19 cellular contexts compared by ENCODE assay signal in genomic region chr14:94389731-94390371, GRCh38. TPM values are rescaled to one million over a fixed set of nuclear protein-coding genes. Genes with fewer than 3 reads are reported as not detected.
DNase-seq lines count a peak whose midpoint lies in the region; ATAC-seq and TF ChIP-seq lines count a peak whose summit lies in the region.
"Had no signal": no experiment of that assay in that cellular context is flagged by ENCODE, and none has a peak within 500 bp of the region (broad histone marks: within the 10 kb centered on the region; RNA-seq: fewer than 3 reads in every experiment).

No MANE protein-coding gene starts in this region.

- peak overlapping the region; percentile 35 for H3K27ac Mint-ChIP-seq in activated T-cell treated with anti-CD3 and anti-CD28 coated beads, Interleukin-2, amount 50 U/mL, for 72 hours
- H3K27ac Mint-ChIP-seq: CD8-positive, alpha-beta memory T cell; T-cell had no signal

- H3K36me3 Mint-ChIP-seq in activated T-cell treated with anti-CD3 and anti-CD28 coated beads, Interleukin-2, amount 50 U/mL, for 72 hours (ENCODE audit: insufficient read depth in 2 of 2): peaks cover 0 to 2% of the 10 kb centered on the region in 2 donors
- H3K36me3 Mint-ChIP-seq: CD8-positive, alpha-beta memory T cell; T-cell had no signal

- TF ChIP-seq CTCF in colonic mucosa (IDR thresholded peaks at IDR 0.05): no peak
- no peak for TF ChIP-seq CTCF in upper lobe of right lung (IDR thresholded peaks at IDR 0.05)

- H3K36me3 ChIP-seq in colonic mucosa (no peaks in the 10 kb centered on the region), mucosa of rectum (ENCODE audit: control insufficient read depth in 2 of 2, insufficient read depth in 2 of 2, low read length in 2 of 2) (no peaks in the 10 kb centered on the region), upper lobe of right lung (no peaks in the 10 kb centered on the region)
- H3K36me3 ChIP-seq: tibial nerve, WERI-Rb-1 had no signal

- ATAC-seq in activated T-cell treated with anti-CD3 and anti-CD28 coated beads, Interleukin-2, amount 50 U/mL, for 72 hours (replicated peaks in 1 of 2): no peak
- ATAC-seq in upper lobe of right lung: no peak
- no peak for ATAC-seq in HG03045 (IDR thresholded peaks at IDR 0.05; ENCODE audit: unreplicated experiment)
- no peak for ATAC-seq in HG03342 (IDR thresholded peaks at IDR 0.05; ENCODE audit: unreplicated experiment)
- ATAC-seq: T-cell had no signal

- H3K27ac ChIP-seq in colonic mucosa (peak overlapping the region; percentile 62), mucosa of rectum (ENCODE audit: low read depth in 2 of 2, low read length in 2 of 2) (peak overlapping the region; percentile 74 to 81), upper lobe of right lung (peak overlapping the region; percentile 81)
- H3K27ac ChIP-seq: WERI-Rb-1 had no signal

- no peaks in the 10 kb centered on the region for H3K27me3 ChIP-seq in colonic mucosa
- no peaks in the 10 kb centered on the region for H3K27me3 ChIP-seq in mucosa of rectum (ENCODE audit: control insufficient read depth in 2 of 2, insufficient read depth in 2 of 2, low read length in 2 of 2)
- H3K27me3 ChIP-seq in upper lobe of right lung: no peaks in the 10 kb centered on the region
- H3K27me3 ChIP-seq: tibial nerve had no signal

- no peak for DNase-seq in activated T-cell treated with anti-CD3 and anti-CD28 coated beads, Interleukin-2, amount 50 U/mL, for 72 hours
- DNase-seq in activated T-cell treated with anti-CD3 and anti-CD28 coated beads, Interleukin-2, amount 50 U/mL, for 48 hours: no peak
- no peak for DNase-seq in colonic mucosa
- no peak for DNase-seq in upper lobe of right lung
- DNase-seq in NCI-H226: no peak
- DNase-seq: amniotic stem cell; CD8-positive, alpha-beta memory T cell; foreskin fibroblast; NCI-H1436 treated with DMSO at 0.1 percent for 48 hours; NCI-H2227 treated with DMSO at 0.1 percent for 48 hours; stimulated activated CD4-positive, alpha-beta T cell treated with anti-CD3 and anti-CD28 coated beads, Interleukin-4, amount 100 ng/mL, for 4 hours; WERI-Rb-1 had no signal

- peaks cover 43% of the 10 kb centered on the region for H3K4me1 Mint-ChIP-seq in activated T-cell treated with anti-CD3 and anti-CD28 coated beads, Interleukin-2, amount 50 U/mL, for 72 hours (ENCODE audit: low read depth)

- intact Hi-C loops in colonic mucosa (cut with DNase I): no loop called here
- intact Hi-C loops in upper lobe of right lung (cut with DNase I): no loop called here

- H3K4me3 ChIP-seq in colonic mucosa: peak overlapping the region; percentile 23
- H3K4me3 ChIP-seq in mucosa of rectum (ENCODE audit: low read length in 2 of 2): peak overlapping the region; percentile 60
- peak overlapping the region; percentile 41 for H3K4me3 ChIP-seq in upper lobe of right lung

- peaks cover 2 to 3% of the 10 kb centered on the region in 2 donors for H3K9me3 Mint-ChIP-seq in activated T-cell treated with anti-CD3 and anti-CD28 coated beads, Interleukin-2, amount 50 U/mL, for 72 hours
- H3K9me3 Mint-ChIP-seq: CD8-positive, alpha-beta memory T cell; T-cell had no signal

- H3K27me3 Mint-ChIP-seq in activated T-cell treated with anti-CD3 and anti-CD28 coated beads, Interleukin-2, amount 50 U/mL, for 72 hours (ENCODE audit: low read depth): no peaks in the 10 kb centered on the region
- H3K27me3 Mint-ChIP-seq: CD8-positive, alpha-beta memory T cell had no signal

- H3K4me1 ChIP-seq in colonic mucosa: peaks cover 2% of the 10 kb centered on the region
- peaks cover 34 to 46% of the 10 kb centered on the region in 2 donors for H3K4me1 ChIP-seq in mucosa of rectum (ENCODE audit: control insufficient read depth in 2 of 2, insufficient read depth in 2 of 2, low read length in 2 of 2)
- peaks cover 38% of the 10 kb centered on the region for H3K4me1 ChIP-seq in upper lobe of right lung

- H3K9ac ChIP-seq in colonic mucosa (ENCODE audit: low read depth in 2 of 2, low read length in 2 of 2) (peak overlapping the region; percentile 40 to 81), mucosa of rectum (ENCODE audit: low read depth in 1 of 2, low read length in 2 of 2) (peak overlapping the region; percentile 14 to 67)

- H3K4me3 Mint-ChIP-seq in activated T-cell treated with anti-CD3 and anti-CD28 coated beads, Interleukin-2, amount 50 U/mL, for 72 hours: peak overlapping the region; percentile 26 to 75
- H3K4me3 Mint-ChIP-seq: CD8-positive, alpha-beta memory T cell; T-cell had no signal

- H3K9me3 ChIP-seq in colonic mucosa: no peaks in the 10 kb centered on the region
- H3K9me3 ChIP-seq in mucosa of rectum (ENCODE audit: control insufficient read depth in 2 of 2, low read length in 2 of 2): no peaks in the 10 kb centered on the region
- H3K9me3 ChIP-seq in upper lobe of right lung: no peaks in the 10 kb centered on the region
- H3K9me3 ChIP-seq: tibial nerve had no signal

RNA-seq across cellular contexts. Expression of gene SERPINA1, which starts 1.4 kb away (rescaled TPM):
- 10 to 100 TPM; 20.3 to 68.9 TPM for total RNA-seq in activated T-cell treated with anti-CD3 and anti-CD28 coated beads, Interleukin-2, amount 50 U/mL, for 72 hours
- 100 to 1,000 TPM; 153 to 278 TPM for total RNA-seq in colonic mucosa
- 1,017 TPM for total RNA-seq in upper lobe of right lung
- total RNA-seq: osteocyte had no signal

RNA-seq across cellular contexts. Expression of gene SERPINA2, which starts 23.4 kb away (rescaled TPM):
- not detected for total RNA-seq in activated T-cell treated with anti-CD3 and anti-CD28 coated beads, Interleukin-2, amount 50 U/mL, for 72 hours
- total RNA-seq in colonic mucosa: not detected
- not detected for total RNA-seq in upper lobe of right lung
- total RNA-seq: CD8-positive, alpha-beta memory T cell; HT1080; osteocyte; T-cell; tibial nerve had no signal
